Comparison of ENCODE assay signal across 25 cellular contexts in genomic region chr11:66700742-66701141, GRCh38.
"Had no signal": no experiment of that assay in that cellular context is flagged by ENCODE, and none has a peak within 500 bp of the region (broad histone marks: within the 10 kb centered on the region; RNA-seq: fewer than 3 reads in every experiment).

No MANE protein-coding gene starts in this region.

- H3K27ac Mint-ChIP-seq: memory B cell; nephron; progenitor cell of endocrine pancreas; stimulated activated naive B cell treated with anti-CD40 and anti-IgM and Interleukin-4, amounts not matched to agents 10 μg/mL and 1 μg/mL and 100 μg/mL, for 72 hours had no signal

- H3K27me3 ChIP-seq: hepatocyte, neutrophil, ovary, right atrium auricular region, suprapubic skin, tibial artery, upper lobe of right lung had no signal

- H3K9me3 ChIP-seq: neutrophil, ovary, suprapubic skin, tibial artery, upper lobe of right lung had no signal

- H3K9me3 Mint-ChIP-seq: nephron, neural crest cell had no signal

- H3K4me2 ChIP-seq: hepatocyte had no signal

- H3K27me3 Mint-ChIP-seq: memory B cell; naive thymus-derived CD8-positive, alpha-beta T cell; progenitor cell of endocrine pancreas; stimulated activated naive B cell treated with anti-CD40 and anti-IgM and Interleukin-4, amounts not matched to agents 10 μg/mL and 1 μg/mL and 100 μg/mL, for 72 hours had no signal

- ATAC-seq: sciatic nerve; stimulated activated naive B cell treated with anti-CD40 and anti-IgM and Interleukin-4, amounts not matched to agents 10 μg/mL and 1 μg/mL and 100 μg/mL, for 72 hours; stimulated activated naive CD8-positive, alpha-beta T cell treated with anti-CD3 and anti-CD28 coated beads, Interleukin-15, Interleukin-2, amounts not matched to agents 100 U/mL and 50 U/mL, for 24 hours; upper lobe of right lung had no signal

- H3K27ac ChIP-seq: hepatocyte, left ventricle myocardium inferior, neutrophil, ovary, right atrium auricular region, skin epidermis, suprapubic skin, thoracic aorta, tibial artery, upper lobe of right lung had no signal

- H3K36me3 Mint-ChIP-seq: naive thymus-derived CD8-positive, alpha-beta T cell had no signal

- H3K36me3 ChIP-seq: left ventricle myocardium inferior, neutrophil, ovary, right atrium auricular region, thoracic aorta, upper lobe of right lung had no signal

- H3K4me3 Mint-ChIP-seq: memory B cell; nephron; neural crest cell; stimulated activated naive B cell treated with anti-CD40 and anti-IgM and Interleukin-4, amounts not matched to agents 10 μg/mL and 1 μg/mL and 100 μg/mL, for 72 hours had no signal

- DNase-seq: islet precursor cell; left ventricle myocardium inferior; occipital lobe; ovary; stimulated activated CD4-positive, alpha-beta T cell treated with anti-CD3 and anti-CD28 coated beads, Interleukin-12 subunit alpha, Interleukin-12 subunit beta, amount 100 ng/mL, for 4 hours; stimulated activated CD4-positive, alpha-beta T cell treated with anti-CD3 and anti-CD28 coated beads, Interleukin-15, amount 100 ng/mL, for 24 hours; stimulated activated CD4-positive, alpha-beta T cell treated with anti-CD3 and anti-CD28 coated beads, Interleukin-2, amount 100 ng/mL, for 24 hours; stimulated activated CD4-positive, alpha-beta T cell treated with anti-CD3 and anti-CD28 coated beads, Interleukin-4, amount 100 ng/mL, for 1 hour; stimulated activated naive B cell treated with anti-CD40 and anti-IgM and Interleukin-4, amounts not matched to agents 10 μg/mL and 1 μg/mL and 100 μg/mL, for 72 hours; stimulated activated naive CD8-positive, alpha-beta T cell treated with anti-CD3 and anti-CD28 coated beads, Interleukin-15, Interleukin-2, amounts not matched to agents 100 U/mL and 50 U/mL, for 24 hours; tibial artery; upper lobe of right lung had no signal

- H3K4me3 ChIP-seq: hepatocyte, left ventricle myocardium inferior, lung, ovary, right atrium auricular region, skin epidermis, suprapubic skin, thoracic aorta, tibial artery, upper lobe of right lung had no signal

- H2AFZ ChIP-seq: hepatocyte had no signal

- H3K4me1 ChIP-seq: left ventricle myocardium inferior, right atrium auricular region, tibial artery, upper lobe of right lung had no signal

- H3K4me1 Mint-ChIP-seq: memory B cell; nephron; neural crest cell; stimulated activated naive B cell treated with anti-CD40 and anti-IgM and Interleukin-4, amounts not matched to agents 10 μg/mL and 1 μg/mL and 100 μg/mL, for 72 hours had no signal
